In the genomic region with DNA sequence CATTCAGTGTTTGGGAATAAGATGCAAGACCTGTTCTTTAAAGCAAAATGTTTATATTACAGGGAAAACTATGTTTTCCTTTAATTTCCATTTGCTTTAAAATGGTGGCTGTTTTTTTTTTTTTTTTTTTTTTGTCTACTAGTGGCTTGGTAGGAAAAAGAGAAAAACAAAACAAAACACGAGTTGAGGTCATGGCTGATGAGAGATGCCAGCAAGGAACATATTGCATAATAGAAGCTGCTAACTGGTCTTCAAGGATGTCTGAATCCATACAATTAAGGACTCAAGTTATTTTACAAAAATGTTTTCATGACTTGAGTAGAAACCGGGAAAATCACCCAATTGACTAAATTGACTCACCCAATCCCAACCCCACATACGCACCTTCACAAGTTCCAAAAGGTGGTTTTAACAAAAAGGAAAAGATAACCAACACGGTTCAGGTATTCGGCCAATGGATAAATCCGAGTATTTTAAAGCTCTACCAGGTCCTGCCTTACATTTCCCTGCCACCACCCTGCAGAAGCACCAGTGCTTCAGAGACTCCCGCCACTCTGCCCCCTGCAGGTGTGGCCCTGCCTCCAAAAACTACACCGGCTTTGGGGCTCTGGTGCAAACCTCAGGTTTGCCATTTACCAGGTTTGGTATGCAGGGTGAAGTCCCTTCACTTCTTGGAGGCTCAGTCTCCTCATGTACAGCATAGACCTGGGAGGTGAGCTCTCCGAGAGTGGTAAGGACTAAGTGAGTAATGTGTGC, we compare ENCODE assay signal across 11 cellular contexts. TPM values are rescaled to one million over a fixed set of nuclear protein-coding genes. Genes with fewer than 3 reads are reported as not detected.
DNase-seq lines count a peak whose midpoint lies in the region; ATAC-seq and TF ChIP-seq lines count a peak whose summit lies in the region.
"Had no signal": no experiment of that assay in that cellular context is flagged by ENCODE, and none has a peak within 500 bp of the region (broad histone marks: within the 10 kb centered on the region; RNA-seq: fewer than 3 reads in every experiment).

No MANE protein-coding gene starts in this region.

- peaks cover 2 to 3% (median 2%) of the 10 kb centered on the region in 3 donors for H3K27me3 Mint-ChIP-seq in immature natural killer cell (ENCODE audit: low read depth in 3 of 3)

- no peaks in the 10 kb centered on the region for H3K9me3 Mint-ChIP-seq in immature natural killer cell
- H3K9me3 Mint-ChIP-seq: natural killer cell treated with Interleukin-12 subunit alpha and Interleukin-12 subunit beta and Interleukin-15 and Interleukin-18, amount 100 ng/mL, for 72 hours had no signal

- H3K27me3 ChIP-seq in DND-41 (ENCODE audit: insufficient read depth, low read length, poor library complexity) = no peaks in the 10 kb centered on the region
- H3K27me3 ChIP-seq in adipocyte (replicated peaks; ENCODE audit: control insufficient read depth, insufficient read depth, low read length) = peaks cover 5% of the 10 kb centered on the region

- no peak overlapping the region for H3K27ac Mint-ChIP-seq in immature natural killer cell
- H3K27ac Mint-ChIP-seq: natural killer cell treated with Interleukin-12 subunit alpha and Interleukin-12 subunit beta and Interleukin-15 and Interleukin-18, amount 100 ng/mL, for 72 hours had no signal

- TF ChIP-seq CTCF in DND-41 (IDR thresholded peaks at IDR 0.05; ENCODE audit: borderline replicate concordance, extremely low read depth, low read length, poor library complexity, severe bottlenecking) = peak; percentile 4
- peak; percentile 19; the same call in 1 of the 2 replicates for TF ChIP-seq CTCF in GM12875 (IDR thresholded peaks at IDR 0.05; ENCODE audit: borderline replicate concordance, insufficient read depth, low read depth, low read length)

- H3K9me3 ChIP-seq in DND-41 (ENCODE audit: insufficient read depth, low read length, severe bottlenecking) (no peaks in the 10 kb centered on the region), adipocyte (ENCODE audit: control insufficient read depth, low read length) (no peaks in the 10 kb centered on the region)

- ATAC-seq in DND-41 (ENCODE audit: insufficient read depth, low read depth) (no peak), GM21717 (IDR thresholded peaks at IDR 0.05; ENCODE audit: unreplicated experiment) (no peak)
- ATAC-seq: natural killer cell treated with Interleukin-12 subunit alpha and Interleukin-12 subunit beta and Interleukin-15 and Interleukin-18, amount 100 ng/mL, for 72 hours had no signal

- H3K79me2 ChIP-seq in DND-41 (ENCODE audit: insufficient read depth, low read length) = no peaks in the 10 kb centered on the region

- H3K27ac ChIP-seq in DND-41 (ENCODE audit: low read length) = no peak overlapping the region
- H3K27ac ChIP-seq: SK-N-MC had no signal

- DNase-seq in DND-41 = no peak
- DNase-seq in adipocyte (ENCODE audit: low read depth) = peak; percentile 65
- DNase-seq in iPS-NIHi11 (ENCODE audit: low spot score) = peak; percentile 21
- no peak for DNase-seq in T1000 (lab: John Stamatoyannopoulos, UW)
- no peak for DNase-seq in immature natural killer cell
- DNase-seq: DMS79 treated with DMSO at 0.1 percent for 48 hours, substantia nigra had no signal

- H2AFZ ChIP-seq in DND-41 (ENCODE audit: low read depth, low read length) = no peak overlapping the region

- H3K36me3 ChIP-seq in DND-41 (ENCODE audit: insufficient read depth, low read length) = no peaks in the 10 kb centered on the region
- no peaks in the 10 kb centered on the region for H3K36me3 ChIP-seq in adipocyte (ENCODE audit: control insufficient read depth, insufficient read depth, low read length, severe bottlenecking)

- no peak overlapping the region for H3K4me3 Mint-ChIP-seq in immature natural killer cell
- H3K4me3 Mint-ChIP-seq: natural killer cell treated with Interleukin-12 subunit alpha and Interleukin-12 subunit beta and Interleukin-15 and Interleukin-18, amount 100 ng/mL, for 72 hours had no signal

- no peak overlapping the region for H3K4me2 ChIP-seq in DND-41 (ENCODE audit: insufficient read depth, low read length)

- H3K4me3 ChIP-seq in DND-41 (ENCODE audit: low read depth in 1 of 2, low read length in 2 of 2) = no peak overlapping the region
- H3K4me3 ChIP-seq in GM12875 (ENCODE audit: low read depth, low read length) = no peak overlapping the region
- no peak overlapping the region for H3K4me3 ChIP-seq in adipocyte (ENCODE audit: low read length)
- H3K4me3 ChIP-seq: SK-N-MC had no signal

- H4K20me1 ChIP-seq in DND-41 (ENCODE audit: insufficient read depth, low read length) = no peaks in the 10 kb centered on the region

- no peaks in the 10 kb centered on the region for H3K36me3 Mint-ChIP-seq in immature natural killer cell
- H3K36me3 Mint-ChIP-seq: natural killer cell treated with Interleukin-12 subunit alpha and Interleukin-12 subunit beta and Interleukin-15 and Interleukin-18, amount 100 ng/mL, for 72 hours had no signal

- H3K9ac ChIP-seq in DND-41 (ENCODE audit: low read depth, low read length) (no peak overlapping the region), adipocyte (ENCODE audit: low read length) (no peak overlapping the region)

- no peaks in the 10 kb centered on the region for H3K4me1 Mint-ChIP-seq in immature natural killer cell

- H3K4me1 ChIP-seq in DND-41 (ENCODE audit: insufficient read depth, low read length) = no peaks in the 10 kb centered on the region
- H3K4me1 ChIP-seq in adipocyte (ENCODE audit: control insufficient read depth, insufficient read depth, low read length) = peaks cover 10% of the 10 kb centered on the region

RNA-seq across cellular contexts. Expression of a gene that starts 27.1 kb away (rescaled TPM):
- polyA plus RNA-seq in immature natural killer cell = under 1 TPM in 1 of 3 donors, not detected in 2; 0.76 TPM

RNA-seq across cellular contexts. Expression of a gene that starts 34.5 kb away (rescaled TPM):
- not detected for polyA plus RNA-seq in immature natural killer cell

Comparison
In these comparisons a context has a peak if more than half of its experiments do, and no peak if none do; other contexts are left out.
1. DNase-seq: peak in adipocyte (single experiment) and iPS-NIHi11 (single experiment); none in DND-41 (single experiment), T1000 (single experiment) and immature natural killer cell (0 of 3).